Comparison of ENCODE assay signal across 9 cellular contexts in the genomic region with DNA sequence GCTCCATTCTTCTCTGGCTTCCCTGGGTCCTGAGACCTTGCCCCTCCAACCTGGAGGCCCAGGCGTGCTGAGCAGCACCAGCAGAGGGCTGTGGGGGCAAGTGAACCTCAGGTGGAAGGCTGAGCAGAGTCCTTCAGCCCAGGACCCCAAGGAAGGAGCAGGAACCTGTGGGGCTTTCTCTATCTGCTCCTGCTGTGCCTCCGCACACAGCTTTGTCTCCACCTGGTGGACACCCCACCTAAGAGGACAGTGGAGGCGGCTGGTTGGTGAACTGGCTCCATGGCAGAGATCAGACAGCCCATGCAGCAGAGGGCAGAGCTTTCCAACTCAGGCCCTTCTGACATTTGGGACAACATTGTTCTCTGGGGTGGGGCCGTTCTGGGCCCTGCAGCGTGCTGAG. TPM values are rescaled to one million over a fixed set of nuclear protein-coding genes. Genes with fewer than 3 reads are reported as not detected.
DNase-seq lines count a peak whose midpoint lies in the region; ATAC-seq and TF ChIP-seq lines count a peak whose summit lies in the region.
"Had no signal": no experiment of that assay in that cellular context is flagged by ENCODE, and none has a peak within 500 bp of the region (broad histone marks: within the 10 kb centered on the region; RNA-seq: fewer than 3 reads in every experiment).

No MANE protein-coding gene starts in this region.

- no peaks in the 10 kb centered on the region for H3K27me3 ChIP-seq in upper lobe of right lung

- H3K36me3 ChIP-seq in upper lobe of right lung: no peaks in the 10 kb centered on the region

- TF ChIP-seq CTCF in GM12874 (IDR thresholded peaks at IDR 0.05; ENCODE audit: insufficient read depth, low read depth, low read length): peak; percentile 42
- TF ChIP-seq CTCF in upper lobe of right lung (IDR thresholded peaks at IDR 0.05): no peak

- no peaks in the 10 kb centered on the region for H3K4me1 ChIP-seq in upper lobe of right lung

- DNase-seq in NCI-H1694 treated with DMSO at 0.1 percent for 48 hours (lab: John Stamatoyannopoulos, UW) (peak; percentile 32), left lobe of liver (ENCODE audit: low spot score) (no peak), upper lobe of right lung (no peak), Ammon's horn (ENCODE audit: low spot score) (no peak)
- peak; percentile 51 for DNase-seq in activated T-cell treated with anti-CD3 and anti-CD28 coated beads, Interleukin-2, amount 50 U/mL, for 1 hour

- peaks cover 12% of the 10 kb centered on the region for H3K9me3 ChIP-seq in upper lobe of right lung

- no peak overlapping the region for H3K27ac ChIP-seq in upper lobe of right lung

- no peak overlapping the region for H3K4me3 ChIP-seq in upper lobe of right lung

- intact Hi-C loops in upper lobe of right lung (cut with DNase I): no loop called here

- ATAC-seq in left lobe of liver (peak; percentile 66), HG03432 (IDR thresholded peaks at IDR 0.05; ENCODE audit: unreplicated experiment) (no peak), upper lobe of right lung (no peak), HG03196 (IDR thresholded peaks at IDR 0.05; ENCODE audit: unreplicated experiment) (no peak)

RNA-seq across cellular contexts. Expression of a gene that starts 19.7 kb away (rescaled TPM):
- total RNA-seq in left lobe of liver (not detected), upper lobe of right lung (0.55 TPM)

RNA-seq across cellular contexts. Expression of a gene that starts 31.4 kb away (rescaled TPM):
- total RNA-seq in left lobe of liver (not detected), upper lobe of right lung (not detected)
- total RNA-seq: T-helper 2 cell treated with Interferon-gamma antibody and Interleukin-4, amounts not matched to agents 100 ng/mL and 5 ng/mL, for 36 hours had no signal

Comparison
In these comparisons a context has a peak if more than half of its experiments do, and no peak if none do; other contexts are left out.
1. DNase-seq: peak in NCI-H1694 treated with DMSO at 0.1 percent for 48 hours (single experiment) and activated T-cell treated with anti-CD3 and anti-CD28 coated beads, Interleukin-2, amount 50 U/mL, for 1 hour (single experiment); none in left lobe of liver (single experiment), upper lobe of right lung (single experiment) and Ammon's horn (single experiment).